ENCODE assay signal across 9 cellular contexts in the genomic region with DNA sequence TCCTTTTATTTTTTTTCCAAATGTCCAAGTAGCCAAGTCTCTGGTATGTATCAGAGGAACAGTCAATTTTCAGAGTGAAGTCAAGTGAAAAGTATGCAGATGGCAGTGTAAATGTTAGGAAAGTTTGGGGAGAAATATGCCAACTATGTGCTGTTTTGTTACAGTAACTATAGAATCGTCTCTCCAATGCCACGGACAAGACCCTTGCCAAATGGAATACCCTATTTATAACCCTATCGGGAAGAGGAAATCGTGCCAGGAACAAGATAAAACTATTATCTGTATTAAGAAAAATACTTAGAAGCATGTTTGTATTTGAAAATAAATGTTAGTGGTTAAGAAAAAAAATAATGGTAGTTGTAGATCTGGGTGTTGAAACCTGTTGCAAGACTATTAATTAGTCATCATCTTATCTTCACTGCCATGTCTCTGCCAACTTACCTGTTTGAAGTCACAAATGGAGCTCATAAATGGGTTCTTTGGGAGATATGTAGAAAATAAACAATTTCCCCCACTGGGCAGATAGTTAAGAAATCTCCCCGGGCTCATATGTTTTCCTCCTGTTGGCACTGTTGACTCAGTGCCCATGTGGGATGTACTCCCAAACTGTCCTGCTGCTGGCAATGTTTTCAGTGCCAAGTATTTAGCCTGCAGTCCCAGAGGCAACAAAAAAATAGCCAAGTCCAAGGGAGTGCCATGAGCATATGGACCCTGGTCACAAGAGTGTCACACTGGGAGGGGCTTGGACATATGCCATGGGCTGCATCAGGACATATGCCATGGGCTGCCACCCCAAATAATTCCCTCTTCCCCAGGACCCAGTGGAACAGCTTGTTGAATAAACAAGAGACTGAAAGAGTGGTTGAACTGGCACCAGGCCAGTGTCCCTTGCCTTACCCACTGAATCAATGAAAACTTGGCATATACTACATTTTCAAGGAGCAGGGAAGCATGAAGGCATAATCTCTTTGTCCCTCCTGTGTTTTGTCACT.
A peak's percentile ranks its signal among the peaks of the same experiment; 100 is the strongest.
DNase-seq lines count a peak whose midpoint lies in the region; ATAC-seq and TF ChIP-seq lines count a peak whose summit lies in the region.
"Had no signal": no experiment of that assay in that cellular context is flagged by ENCODE, and none has a peak within 500 bp of the region (broad histone marks: within the 10 kb centered on the region; RNA-seq: fewer than 3 reads in every experiment).

No MANE protein-coding gene starts in this region.

- H3K9me3 ChIP-seq in mesodermal cell (ENCODE audit: control insufficient read depth, low read length) (no peaks in the 10 kb centered on the region), OCI-LY7 (ENCODE audit: low read length) (no peaks in the 10 kb centered on the region)

- no peaks in the 10 kb centered on the region for H3K79me2 ChIP-seq in OCI-LY7 (ENCODE audit: insufficient read depth, low read depth, low read length)

- ATAC-seq in HG02870 (IDR thresholded peaks at IDR 0.05; ENCODE audit: unreplicated experiment): no peak

- H2AFZ ChIP-seq in OCI-LY7 (ENCODE audit: low read length): no peak overlapping the region

- TF ChIP-seq CTCF in AG09319 (IDR thresholded peaks at IDR 0.05; ENCODE audit: low read depth, low read length) (no peak), cardiac fibroblast (IDR thresholded peaks at IDR 0.05; ENCODE audit: low read depth, low read length) (no peak), OCI-LY7 (conservative IDR thresholded peaks at IDR 0.05; ENCODE audit: low read length) (no peak)

- H3K36me3 ChIP-seq in mesodermal cell (ENCODE audit: control insufficient read depth, insufficient read depth, low read length) (no peaks in the 10 kb centered on the region), OCI-LY7 (ENCODE audit: insufficient read depth, low read length) (no peaks in the 10 kb centered on the region)

- no peaks in the 10 kb centered on the region for H3K9me2 ChIP-seq in OCI-LY7 (ENCODE audit: insufficient read depth, low read length)

- WGBS in mesodermal cell (ENCODE audit: insufficient coverage in 2 of 2), 2 experiments: 89 to 96% methylated on average over 1 to 3 of the region's 5 CpGs

- no peaks in the 10 kb centered on the region for H4K20me1 ChIP-seq in OCI-LY7 (ENCODE audit: insufficient read depth, low read length)

- peaks cover 17% of the 10 kb centered on the region for H3K4me1 ChIP-seq in mesodermal cell (ENCODE audit: control insufficient read depth, insufficient read depth, low read length, poor library complexity, severe bottlenecking)
- H3K4me1 ChIP-seq in OCI-LY7 (ENCODE audit: insufficient read depth, low read length, poor library complexity, severe bottlenecking): no peaks in the 10 kb centered on the region

- CTCF ChIA-PET in OCI-LY7 (lab: Charles Lee; ENCODE audit: unreplicated experiment): no interaction called here

- POLR2A ChIA-PET in OCI-LY7 (lab: Charles Lee): interaction anchor here (0.6 kb wide), 1 partner anchor 1025 kb away, joined by 4 read pairs; no protein-coding TSS in a partner anchor

- DNase-seq in AG09319 (ENCODE audit: extremely low read depth, low read depth) (peak; percentile 61), NCI-H2029 (lab: John Stamatoyannopoulos, UW) (peak; percentile 91), cardiac fibroblast (ENCODE audit: low read depth in 2 of 2) (peak; percentile 82 to 95), SW480 (ENCODE audit: low spot score) (no peak), OCI-LY7 (ENCODE audit: low spot score) (no peak)
- no peak for DNase-seq in activated naive CD4-positive, alpha-beta T cell treated with anti-CD3 and anti-CD28 coated beads, Interleukin-2, amount 50 U/mL, for 16 hours
- DNase-seq: occipital lobe had no signal

- H3K27ac ChIP-seq in mesodermal cell (ENCODE audit: low read depth, low read length, severe bottlenecking) (peak overlapping the region; percentile 50), OCI-LY7 (ENCODE audit: low read depth, low read length, poor library complexity, severe bottlenecking) (no peak overlapping the region)

- intact Hi-C loops in OCI-LY7 (cut with micrococcal nuclease; ENCODE audit: unreplicated experiment): loop anchor here (10.0 kb wide), 1 partner anchor 203 kb away; no protein-coding TSS in a partner anchor

- H3K4me3 ChIP-seq in cardiac fibroblast (replicated peaks in 1 of 2; ENCODE audit: low read depth in 2 of 2, low read length in 2 of 2) (no peak overlapping the region), mesodermal cell (ENCODE audit: extremely low read depth, insufficient read depth, low read length, poor library complexity, severe bottlenecking) (no peak overlapping the region), OCI-LY7 (ENCODE audit: low read depth, low read length, poor library complexity, severe bottlenecking) (no peak overlapping the region)

- BruUV-seq in OCI-LY7 (replicated peaks; lab: Mats Ljungman, UMichigan): no TSS peak

- H3K4me2 ChIP-seq in OCI-LY7 (ENCODE audit: low read length): no peak overlapping the region

Comparison
In these comparisons a context has a peak if more than half of its experiments do, and no peak if none do; other contexts are left out.
1. DNase-seq: peak in AG09319 (single experiment), NCI-H2029 (single experiment) and cardiac fibroblast (2 of 2); none in SW480 (single experiment), OCI-LY7 (single experiment) and activated naive CD4-positive, alpha-beta T cell treated with anti-CD3 and anti-CD28 coated beads, Interleukin-2, amount 50 U/mL, for 16 hours (single experiment).